Comparison of ENCODE assay signal across 9 cellular contexts in genomic region chr20:1326031-1326930, GRCh38. TPM values are rescaled to one million over a fixed set of nuclear protein-coding genes. Genes with fewer than 3 reads are reported as not detected.
DNase-seq lines count a peak whose midpoint lies in the region; ATAC-seq, FAIRE-seq and TF ChIP-seq lines count a peak whose summit lies in the region.
"Had no signal": no experiment of that assay in that cellular context is flagged by ENCODE, and none has a peak within 500 bp of the region (broad histone marks: within the 10 kb centered on the region; RNA-seq: fewer than 3 reads in every experiment).

No MANE protein-coding gene starts in this region.

- peak overlapping the region; percentile 55 for H3K4me3 ChIP-seq in K562
- H3K4me3 ChIP-seq in thyroid gland (replicated peaks in 1 of 3), result peak overlapping the region in 2 of 3 donors; percentile 68 to 88

- peak overlapping the region; percentile 86 for H3K4me2 ChIP-seq in K562 (ENCODE audit: insufficient read depth, low read length)

- BruUV-seq in K562 (replicated peaks; lab: Mats Ljungman, UMichigan), result TSS peak; percentile 60

- no peaks in the 10 kb centered on the region for H3K27me3 ChIP-seq in K562 (ENCODE audit: control insufficient read depth in 2 of 2, insufficient read depth in 2 of 2, low read length in 2 of 2)
- H3K27me3 ChIP-seq in layer of hippocampus (ENCODE audit: control insufficient read depth, insufficient read depth, low read length), result no peaks in the 10 kb centered on the region
- no peaks in the 10 kb centered on the region for H3K27me3 ChIP-seq in thyroid gland

- no peak overlapping the region for H3K27ac Mint-ChIP-seq in HFFc6

- DNase-seq in HFFc6, result peak; percentile 28
- no peak for DNase-seq in K562 (ENCODE audit: extremely low read depth in 1 of 4, low spot score in 3 of 4)
- DNase-seq in thyroid gland, result peak in 1 of 2 donors; percentile 19
- no peak for DNase-seq in NCI-H82 (lab: John Stamatoyannopoulos, UW)
- no peak for DNase-seq in DMS79 treated with DMSO at 0.1 percent for 48 hours (lab: John Stamatoyannopoulos, UW)
- DNase-seq in NCI-H1048 (lab: John Stamatoyannopoulos, UW), result no peak
- DNase-seq in ACHN, result no peak

- intact Hi-C loops in K562 (cut with micrococcal nuclease) (loop anchor here (5.0 to 10.0 kb wide), 2 partner anchors 66 to 139 kb away; partner anchors contain the start of genes FKBP1A and NSFL1C), thyroid gland (cut with DNase I) (no loop called here)

- peak overlapping the region; percentile 97 to 99 for H3K9ac ChIP-seq in K562 (ENCODE audit: insufficient read depth in 1 of 2, low read depth in 2 of 2, low read length in 2 of 2)

- POLR2A ChIA-PET in K562 (lab: Yijun Ruan, JAX), result interaction anchor here (0.6 to 1.4 kb wide), 9 partner anchors 8 to 997 kb away, joined by 3 to 8 read pairs (median 3); no protein-coding TSS in a partner anchor

- H3K4me1 ChIP-seq in K562 (replicated peaks in 1 of 2; ENCODE audit: control insufficient read depth in 2 of 2, insufficient read depth in 2 of 2, low read length in 2 of 2) (peaks cover 16 to 36% of the 10 kb centered on the region in 2 experiments; a peak in 4 of 5 replicates), thyroid gland (peaks cover 65 to 88% of the 10 kb centered on the region in 2 donors)

- CTCF ChIA-PET in K562 (lab: Yijun Ruan, JAX; ENCODE audit: low intra/inter-chr PET ratio), result no interaction called here

- in situ Hi-C loops in K562 (cut with MboI) (no loop called here), ACHN (cut with HindIII; ENCODE audit: low pct_ligation_motif_present, low pct_unique_long_range_greater_than_20kb, low sequenced_read_pairs) (no loop called here)

- no peaks in the 10 kb centered on the region for H3K9me1 ChIP-seq in K562 (ENCODE audit: control insufficient read depth, insufficient read depth, low read length)

- H3K9me3 ChIP-seq in K562 (replicated peaks; ENCODE audit: control insufficient read depth, insufficient read depth, low read depth, low read length), result no peaks in the 10 kb centered on the region
- no peaks in the 10 kb centered on the region for H3K9me3 ChIP-seq in thyroid gland

- no peak overlapping the region for H3K4me3 Mint-ChIP-seq in HFFc6

- 20% methylated on average over 9 of the region's 10 CpGs for WGBS in K562 (ENCODE audit: insufficient coverage, low coverage, missing lambda C conversion rate)
- WGBS in thyroid gland, 2 donors, result 46% methylated on average over 10 of the region's 10 CpGs

- H3K79me2 ChIP-seq in K562 (ENCODE audit: control insufficient read depth, insufficient read depth, low read length), result peaks cover 44% of the 10 kb centered on the region

- H3K27ac ChIP-seq in K562 (ENCODE audit: extremely low read depth, low read depth, low read length), result peak overlapping the region; percentile 89
- peak overlapping the region; percentile 96 for H3K27ac ChIP-seq in layer of hippocampus (ENCODE audit: low read depth, low read length)
- H3K27ac ChIP-seq in thyroid gland, result peak overlapping the region; percentile 95 to 99 (median 97)

- TF ChIP-seq RAD21 in K562 (CRISPR knock-in tag; conservative IDR thresholded peaks at IDR 0.05 in 1 of 2, IDR thresholded peaks at IDR 0.05 in 1 of 2), result no peak

- TF ChIP-seq CTCF in HFFc6 (IDR thresholded peaks at IDR 0.05) (no peak), K562 (IDR thresholded peaks at IDR 0.05 in 2 of 3, conservative IDR thresholded peaks at IDR 0.05 in 1 of 3; ENCODE audit: insufficient read depth in 2 of 3, low read depth in 1 of 3, low read length in 3 of 3) (no peak), thyroid gland (IDR thresholded peaks at IDR 0.05) (no peak)

- H3K9me3 Mint-ChIP-seq in HFFc6, result no peaks in the 10 kb centered on the region

- H4K20me1 ChIP-seq in K562 (replicated peaks; ENCODE audit: control insufficient read depth, insufficient read depth, low read length), result peaks cover 7% of the 10 kb centered on the region; the same call in 1 of the 2 replicates

- no peak overlapping the region for H2AFZ ChIP-seq in K562 (ENCODE audit: low read depth, low read length)

- peaks cover 2% of the 10 kb centered on the region; the same call in 1 of the 2 replicates for H3K27me3 Mint-ChIP-seq in HFFc6 (ENCODE audit: insufficient read depth)

- no peak for ATAC-seq in K562

- TF ChIP-seq EP300 in K562 (IDR thresholded peaks at IDR 0.05; ENCODE audit: low read length), result no peak

- TF ChIP-seq POLR2A in K562 (conservative IDR thresholded peaks at IDR 0.05) (no peak), thyroid gland (IDR thresholded peaks at IDR 0.05) (no peak)

- H3K36me3 ChIP-seq in K562 (ENCODE audit: control insufficient read depth, insufficient read depth, low read length) (peaks cover 8% of the 10 kb centered on the region; the same call in 2 of the 3 replicates), thyroid gland (no peaks in the 10 kb centered on the region)

- FAIRE-seq in K562 (lab: Jason Lieb, UNC), result no peak
- FAIRE-seq: colon had no signal

- H3K36me3 Mint-ChIP-seq in HFFc6 (ENCODE audit: low read depth), result 0 out of 2 replicates have a peak, but pooled peaks cover 5% of the 10 kb centered on the region

- peaks cover 26% of the 10 kb centered on the region for H3K4me1 Mint-ChIP-seq in HFFc6 (ENCODE audit: low read depth)

TF ChIP-seq in K562, 482 proteins besides CTCF, POLR2A, EP300 and RAD21 (continues in another document):
- TF ChIP-seq PATZ1 (CRISPR knock-in tag; IDR thresholded peaks at IDR 0.05; ENCODE audit: borderline replicate concordance) (no peak), ZNF75A (CRISPR knock-in tag; IDR thresholded peaks at IDR 0.05) (no peak), ATF4 (CRISPR knock-in tag; IDR thresholded peaks at IDR 0.05) (0 out of 2 replicates have a peak, but pooled peaks have one; percentile 42), SMARCA5 (IDR thresholded peaks at IDR 0.05) (no peak), FOXM1 (IDR thresholded peaks at IDR 0.05; ENCODE audit: low read depth) (no peak), FOXM1 (CRISPR knock-in tag; IDR thresholded peaks at IDR 0.05; ENCODE audit: low read depth) (0 out of 2 replicates have a peak, but pooled peaks have one; percentile 12), ZC3H11A (IDR thresholded peaks at IDR 0.05; ENCODE audit: low read depth, low read length) (no peak), ATF1 (CRISPR knock-in tag; IDR thresholded peaks at IDR 0.05) (no peak), ATF1 (tag; IDR thresholded peaks at IDR 0.05) (no peak), SNRNP70 (optimal IDR thresholded peaks at IDR 0.05; ENCODE audit: low read depth, low read length) (no peak), ZNF57 (CRISPR knock-in tag; IDR thresholded peaks at IDR 0.05) (no peak), CBX3 (IDR thresholded peaks at IDR 0.05; ENCODE audit: borderline replicate concordance in 1 of 2, low read length in 2 of 2) (no peak), EGR1 (conservative IDR thresholded peaks at IDR 0.05) (no peak), ZFP1 (CRISPR knock-in tag; IDR thresholded peaks at IDR 0.05) (no peak)

RNA-seq across cellular contexts. Expression of gene SDCBP2, which starts 2.7 kb away (rescaled TPM):
- 1 to 10 TPM in 1 of 6 experiments, under 1 TPM in 5; 0.51 to 1.5 (median 0.76) TPM for total RNA-seq in HFFc6 (2021; fragmentation: NEBNext Ultra II Directional; extraction: Animal tissue kit (Norgen Biotek cat#: 25700))
- total RNA-seq in K562 (2011; cell fraction: chromatin; rRNA removed; ENCODE audit: low replicate concordance), result 0.84 and 1.6 TPM in 2 replicates
- total RNA-seq in K562 (2011; cell fraction: nucleolus; rRNA removed), result 1.6 and 1.7 TPM in 2 replicates
- 1.4 and 1.8 TPM in 2 replicates for total RNA-seq in K562 (2011; cell fraction: nucleoplasm; rRNA removed)
- total RNA-seq in K562 (2014; rRNA removed), result 0.27 and 1.6 TPM in 2 replicates
- total RNA-seq in K562 (2014; rRNA removed; fragmentation: Illumina TruSeq; extraction: Trizol), result 0.77 and 0.80 TPM in 2 replicates
- 0.91 and 1.2 TPM in 2 replicates for total RNA-seq in K562 (2015; rRNA removed; fragmentation: Illumina TruSeq; extraction: Trizol)
- 1.0 and 1.2 TPM in 2 replicates for total RNA-seq in K562 (2021)
- polyA plus RNA-seq in K562 (2011; rRNA removed), result 0.71 and 2.1 TPM in 2 replicates
- polyA plus RNA-seq in K562 (2011; cell fraction: cytosol; rRNA removed), result 1.6 and 2.3 TPM in 2 replicates
- polyA plus RNA-seq in K562 (2011; cell fraction: nucleus; rRNA removed), result 2.9 and 5.0 TPM in 2 replicates
- polyA plus RNA-seq in K562 (2012), result 0.92 and 1.1 TPM in 2 replicates
- 0.97 and 1.3 TPM in 2 replicates for polyA plus RNA-seq in K562 (2014; fragmentation: Illumina TruSeq; extraction: Trizol)
- polyA plus RNA-seq in K562 (2014; fragmentation: Nextera tagmentation; extraction: Ambion mirVana), result under 1 TPM; 0.06 to 0.07 TPM
- polyA plus RNA-seq in K562 (2014; rRNA removed), result 1.2 and 1.3 TPM in 2 replicates
- polyA minus RNA-seq in K562 (2011; rRNA and poly(A)+ RNA removed), result 0.60 and 0.74 TPM in 2 replicates
- not detected in 2 replicates for polyA minus RNA-seq in K562 (2011; cell fraction: cytosol; rRNA and poly(A)+ RNA removed)
- 0.54 and 0.56 TPM in 2 replicates for polyA minus RNA-seq in K562 (2011; cell fraction: nucleus; rRNA and poly(A)+ RNA removed)
- 10 to 100 TPM; 18.0 to 37.6 (median 34.7) TPM for total RNA-seq in thyroid gland

Comparison
In these comparisons a context has a peak if more than half of its experiments do, and no peak if none do; other contexts are left out.
1. RNA of gene SDCBP2, which starts 2.7 kb away (total RNA-seq): 18.0 to 37.6 TPM in thyroid gland; 0.27 to 1.8 TPM in K562 and 0.51 to 1.5 TPM in HFFc6; every median in the first group is over 4 times any median in the second.
2. Peak in every context shown above with its lines, with median percentiles within 50 percentile points of each other: H3K27ac ChIP-seq.